In the genomic region with DNA sequence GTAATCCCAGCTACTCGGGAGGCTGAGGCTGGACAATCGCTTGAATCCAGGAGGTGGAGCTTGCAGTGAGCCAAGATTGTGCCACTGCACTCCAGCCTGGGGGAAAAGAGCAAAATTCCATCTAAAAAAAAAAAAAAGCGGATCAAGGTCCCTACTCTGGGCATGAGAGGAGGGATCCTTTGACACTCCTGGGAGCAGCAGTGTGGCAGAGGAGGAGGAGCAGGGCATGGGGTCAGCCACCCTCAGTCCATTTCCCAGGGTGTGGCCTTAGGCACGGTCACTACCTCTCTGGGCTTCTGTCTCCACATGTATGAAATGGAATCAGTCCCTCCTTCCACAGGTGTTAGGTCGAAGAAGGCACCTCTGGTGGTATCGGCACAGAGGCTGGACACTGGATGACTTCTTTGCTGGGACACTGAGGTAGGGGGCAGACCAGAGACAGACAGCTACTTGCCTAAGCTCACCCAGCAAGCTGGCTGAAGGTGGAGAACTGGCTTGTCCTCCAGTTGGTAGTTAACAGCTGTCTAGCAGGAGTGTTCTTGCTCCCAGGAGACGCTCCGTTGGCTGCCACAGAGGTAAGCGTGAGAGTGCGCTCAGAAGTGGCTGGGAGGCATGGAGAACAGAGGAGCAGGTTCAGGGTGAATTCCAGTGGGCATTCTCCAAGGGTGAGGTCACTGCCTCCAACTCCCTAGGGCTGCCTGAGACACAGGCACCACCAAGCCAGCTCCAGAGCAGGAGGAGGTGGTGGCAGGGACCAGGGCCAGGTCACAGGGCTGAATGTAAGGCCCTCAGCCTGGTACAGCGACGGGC, we compare ENCODE assay signal across 1 cellular context.
TF ChIP-seq lines count a peak whose summit lies in the region.

No MANE protein-coding gene starts in this region.

TF ChIP-seq in H1, 55 proteins besides CTCF, POLR2A, EP300 and RAD21 (continued from another document):
- TF ChIP-seq TCF12 (IDR thresholded peaks at IDR 0.05; ENCODE audit: low read depth, low read length): no peak
- TF ChIP-seq, protein P1, sequence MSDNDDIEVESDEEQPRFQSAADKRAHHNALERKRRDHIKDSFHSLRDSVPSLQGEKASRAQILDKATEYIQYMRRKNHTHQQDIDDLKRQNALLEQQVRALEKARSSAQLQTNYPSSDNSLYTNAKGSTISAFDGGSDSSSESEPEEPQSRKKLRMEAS (IDR thresholded peaks at IDR 0.05): no peak
- TF ChIP-seq SP2 (IDR thresholded peaks at IDR 0.05; ENCODE audit: low read length): no peak
- TF ChIP-seq JUND (IDR thresholded peaks at IDR 0.05; ENCODE audit: low read length): peak; percentile 91
- no peak for TF ChIP-seq MAFK (IDR thresholded peaks at IDR 0.05; ENCODE audit: low read depth, low read length)
- TF ChIP-seq TEAD4 (IDR thresholded peaks at IDR 0.05; ENCODE audit: low read depth, low read length): peak; percentile 82
- TF ChIP-seq RXRA (IDR thresholded peaks at IDR 0.05; ENCODE audit: insufficient read depth, low read depth, low read length): no peak
- no peak for TF ChIP-seq FOSL1 (IDR thresholded peaks at IDR 0.05; ENCODE audit: insufficient read depth, low read depth, low read length)
- TF ChIP-seq, protein P2, sequence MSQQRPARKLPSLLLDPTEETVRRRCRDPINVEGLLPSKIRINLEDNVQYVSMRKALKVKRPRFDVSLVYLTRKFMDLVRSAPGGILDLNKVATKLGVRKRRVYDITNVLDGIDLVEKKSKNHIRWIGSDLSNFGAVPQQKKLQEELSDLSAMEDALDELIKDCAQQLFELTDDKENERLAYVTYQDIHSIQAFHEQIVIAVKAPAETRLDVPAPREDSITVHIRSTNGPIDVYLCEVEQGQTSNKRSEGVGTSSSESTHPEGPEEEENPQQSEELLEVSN (IDR thresholded peaks at IDR 0.05): no peak
- TF ChIP-seq YY1 (IDR thresholded peaks at IDR 0.05; ENCODE audit: low read depth, low read length): no peak
- no peak for TF ChIP-seq CHD2 (IDR thresholded peaks at IDR 0.05; ENCODE audit: low read length)
- TF ChIP-seq RBBP5 (IDR thresholded peaks at IDR 0.05; ENCODE audit: borderline replicate concordance, low read depth, low read length): no peak
- TF ChIP-seq NANOG (IDR thresholded peaks at IDR 0.05; ENCODE audit: insufficient read depth, low read depth, low read length, poor library complexity, severe bottlenecking): no peak
- no peak for TF ChIP-seq CBX8 (IDR thresholded peaks at IDR 0.05; ENCODE audit: borderline replicate concordance, low read depth, low read length)
- TF ChIP-seq TAF1 (IDR thresholded peaks at IDR 0.05; ENCODE audit: low read depth, low read length): no peak
- TF ChIP-seq HDAC2 (IDR thresholded peaks at IDR 0.05; ENCODE audit: borderline replicate concordance in 1 of 2, low read depth in 2 of 2, low read length in 2 of 2): no peak
- no peak for TF ChIP-seq SIN3A (conservative IDR thresholded peaks at IDR 0.05 in 1 of 2, IDR thresholded peaks at IDR 0.05 in 1 of 2; ENCODE audit: low read depth in 1 of 2, low read length in 2 of 2)
- TF ChIP-seq PHF8 (conservative IDR thresholded peaks at IDR 0.05; ENCODE audit: low read depth, low read length): no peak
- no peak for TF ChIP-seq ASH2L (IDR thresholded peaks at IDR 0.05; ENCODE audit: low read length)
- TF ChIP-seq, protein P3, sequence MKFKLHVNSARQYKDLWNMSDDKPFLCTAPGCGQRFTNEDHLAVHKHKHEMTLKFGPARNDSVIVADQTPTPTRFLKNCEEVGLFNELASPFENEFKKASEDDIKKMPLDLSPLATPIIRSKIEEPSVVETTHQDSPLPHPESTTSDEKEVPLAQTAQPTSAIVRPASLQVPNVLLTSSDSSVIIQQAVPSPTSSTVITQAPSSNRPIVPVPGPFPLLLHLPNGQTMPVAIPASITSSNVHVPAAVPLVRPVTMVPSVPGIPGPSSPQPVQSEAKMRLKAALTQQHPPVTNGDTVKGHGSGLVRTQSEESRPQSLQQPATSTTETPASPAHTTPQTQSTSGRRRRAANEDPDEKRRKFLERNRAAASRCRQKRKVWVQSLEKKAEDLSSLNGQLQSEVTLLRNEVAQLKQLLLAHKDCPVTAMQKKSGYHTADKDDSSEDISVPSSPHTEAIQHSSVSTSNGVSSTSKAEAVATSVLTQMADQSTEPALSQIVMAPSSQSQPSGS (IDR thresholded peaks at IDR 0.05; ENCODE audit: low read length): peak; percentile 60; the same call in 1 of the 2 replicates
- no peak for TF ChIP-seq CHD1 (IDR thresholded peaks at IDR 0.05; ENCODE audit: low read depth, low read length)
- no peak for TF ChIP-seq TAF7 (optimal IDR thresholded peaks at IDR 0.05; ENCODE audit: borderline replicate concordance, low read depth, low read length)
- no peak for TF ChIP-seq CHD7 (IDR thresholded peaks at IDR 0.05; ENCODE audit: insufficient replicate concordance, low read length)
- TF ChIP-seq CEBPB (IDR thresholded peaks at IDR 0.05; ENCODE audit: low read depth, low read length): no peak
- no peak for TF ChIP-seq NRF1 (IDR thresholded peaks at IDR 0.05; ENCODE audit: low read depth, low read length)
- TF ChIP-seq TBP (IDR thresholded peaks at IDR 0.05; ENCODE audit: low read depth, low read length): no peak
- peak; percentile 91 for TF ChIP-seq JUN (IDR thresholded peaks at IDR 0.05; ENCODE audit: low read depth, low read length)
- no peak for TF ChIP-seq GTF2F1 (IDR thresholded peaks at IDR 0.05; ENCODE audit: borderline replicate concordance, low read depth, low read length)
- TF ChIP-seq BCL11A (IDR thresholded peaks at IDR 0.05; ENCODE audit: low read depth in 2 of 2, low read length in 2 of 2): no peak
- TF ChIP-seq HDAC6 (IDR thresholded peaks at IDR 0.05; ENCODE audit: low read depth, low read length): no peak
- no peak for TF ChIP-seq ZNF274 (IDR thresholded peaks at IDR 0.05; ENCODE audit: borderline replicate concordance, extremely low read depth, low read length)
- no peak for TF ChIP-seq SP4 (IDR thresholded peaks at IDR 0.05; ENCODE audit: low read length)
- no peak for TF ChIP-seq POU5F1 (IDR thresholded peaks at IDR 0.05; ENCODE audit: low read depth, low read length)
- no peak for TF ChIP-seq SIX5 (IDR thresholded peaks at IDR 0.05; ENCODE audit: low read depth, low read length)
- no peak for TF ChIP-seq CREB1 (IDR thresholded peaks at IDR 0.05)
- no peak for TF ChIP-seq EZH2 (IDR thresholded peaks at IDR 0.05; ENCODE audit: low read depth, low read length, severe bottlenecking)
- TF ChIP-seq, protein P4, sequence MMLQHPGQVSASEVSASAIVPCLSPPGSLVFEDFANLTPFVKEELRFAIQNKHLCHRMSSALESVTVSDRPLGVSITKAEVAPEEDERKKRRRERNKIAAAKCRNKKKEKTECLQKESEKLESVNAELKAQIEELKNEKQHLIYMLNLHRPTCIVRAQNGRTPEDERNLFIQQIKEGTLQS (IDR thresholded peaks at IDR 0.05; ENCODE audit: insufficient read depth, low read depth, low read length): no peak
- TF ChIP-seq SUZ12 (IDR thresholded peaks at IDR 0.05; ENCODE audit: low read length): no peak
TF ChIP-seq in H1: peak in this region for 5.
